Comparison of ENCODE assay signal across 13 cellular contexts in genomic region chr12:7498832-7499231, GRCh38. TPM values are rescaled to one million over a fixed set of nuclear protein-coding genes. Genes with fewer than 3 reads are reported as not detected.
DNase-seq lines count a peak whose midpoint lies in the region; ATAC-seq and TF ChIP-seq lines count a peak whose summit lies in the region.
"Had no signal": no experiment of that assay in that cellular context is flagged by ENCODE, and none has a peak within 500 bp of the region (broad histone marks: within the 10 kb centered on the region; RNA-seq: fewer than 3 reads in every experiment).

No MANE protein-coding gene starts in this region.

- ATAC-seq in GM18873 (IDR thresholded peaks at IDR 0.05; ENCODE audit: low FRiP score, unreplicated experiment) (no peak), GM19035 (IDR thresholded peaks at IDR 0.05; ENCODE audit: unreplicated experiment) (no peak)
- ATAC-seq: activated CD8-positive, alpha-beta T cell treated with anti-CD3 and anti-CD28 coated beads for 36 hours; left lobe of liver had no signal

- H3F3A ChIP-seq in neural progenitor cell (ENCODE audit: low read depth), result no peaks in the 10 kb centered on the region

- H3K27me3 ChIP-seq in ACC112 (ENCODE audit: insufficient read depth, low read length), result no peaks in the 10 kb centered on the region
- H3K27me3 ChIP-seq in mesendoderm (ENCODE audit: insufficient read depth, low read length, poor library complexity), result no peaks in the 10 kb centered on the region
- no peaks in the 10 kb centered on the region for H3K27me3 ChIP-seq in neural progenitor cell

- H3K4me2 ChIP-seq in mesendoderm (ENCODE audit: low read length) (no peak overlapping the region), neural progenitor cell (no peak overlapping the region)

- peaks cover 21% of the 10 kb centered on the region for H3K4me1 ChIP-seq in ACC112 (ENCODE audit: control insufficient read depth, insufficient read depth, low read length, unreplicated experiment)
- H3K4me1 ChIP-seq in mesendoderm (ENCODE audit: control insufficient read depth, low read depth, low read length), result no peaks in the 10 kb centered on the region
- peaks cover 2% of the 10 kb centered on the region for H3K4me1 ChIP-seq in neural progenitor cell

- H4K8ac ChIP-seq in mesendoderm (ENCODE audit: low read depth, low read length), result no peak overlapping the region

- no peaks in the 10 kb centered on the region for H3K27me3 Mint-ChIP-seq in dendritic cell treated with granulocyte-macrophage colony-stimulating factor and Interleukin-4, amounts not matched to agents 40 ng/mL and 50 ng/mL, for 4 days
- H3K27me3 Mint-ChIP-seq in neural progenitor cell (ENCODE audit: insufficient read depth, low read depth), result peaks cover 3% of the 10 kb centered on the region

- no peak overlapping the region for H4K5ac ChIP-seq in mesendoderm (ENCODE audit: low read length)

- no peak overlapping the region for H2AK5ac ChIP-seq in mesendoderm (ENCODE audit: low read length)

- H3K9ac ChIP-seq in mesendoderm (ENCODE audit: low read length), result no peak overlapping the region
- no peak overlapping the region for H3K9ac ChIP-seq in neural progenitor cell

- no peak for TF ChIP-seq CTCF in neural progenitor cell (IDR thresholded peaks at IDR 0.05)

- H3K23ac ChIP-seq in mesendoderm (ENCODE audit: low read length), result no peak overlapping the region

- H2AFZ ChIP-seq in ACC112 (ENCODE audit: low read length, unreplicated experiment) (no peak overlapping the region), neural progenitor cell (replicated peaks) (no peak overlapping the region)

- no peak overlapping the region for H3K4me3 ChIP-seq in ACC112 (ENCODE audit: low read depth, low read length)
- no peak overlapping the region for H3K4me3 ChIP-seq in mesendoderm (ENCODE audit: low read length)
- H3K4me3 ChIP-seq in neural progenitor cell, result no peak overlapping the region

- peak overlapping the region; percentile 82 for H3K27ac Mint-ChIP-seq in dendritic cell treated with granulocyte-macrophage colony-stimulating factor and Interleukin-4, amounts not matched to agents 40 ng/mL and 50 ng/mL, for 4 days
- H3K27ac Mint-ChIP-seq in neural progenitor cell, result no peak overlapping the region
- H3K27ac Mint-ChIP-seq: activated CD8-positive, alpha-beta T cell treated with anti-CD3 and anti-CD28 coated beads for 36 hours had no signal

- peak overlapping the region; percentile 44 for H3K4me3 Mint-ChIP-seq in dendritic cell treated with granulocyte-macrophage colony-stimulating factor and Interleukin-4, amounts not matched to agents 40 ng/mL and 50 ng/mL, for 4 days
- no peak overlapping the region for H3K4me3 Mint-ChIP-seq in neural progenitor cell
- H3K4me3 Mint-ChIP-seq: activated CD8-positive, alpha-beta T cell treated with anti-CD3 and anti-CD28 coated beads for 36 hours had no signal

- no CpG with 5 or more reads among the region's 4 CpGs for WGBS in mesendoderm (ENCODE audit: extremely low coverage, insufficient coverage, low lambda C conversion rate)

- no peak overlapping the region for H2BK120ac ChIP-seq in mesendoderm (ENCODE audit: low read depth, low read length)

- peak; percentile 86 for DNase-seq in MV-4-11 (lab: John Stamatoyannopoulos, UW)
- DNase-seq in mesendoderm, result peak; percentile 35
- DNase-seq in neural progenitor cell (ENCODE audit: low spot score), result no peak
- no peak for DNase-seq in erythroblast (lab: John Stamatoyannopoulos, UW)
- DNase-seq: activated CD8-positive, alpha-beta T cell treated with anti-CD3 and anti-CD28 coated beads for 36 hours; AML-193; stimulated activated CD4-positive, alpha-beta T cell treated with anti-CD3 and anti-CD28 coated beads, Interleukin-4, amount 100 ng/mL, for 1 hour had no signal

- H3K27ac ChIP-seq in ACC112 (ENCODE audit: low read depth, low read length), result peak overlapping the region; percentile 57
- H3K27ac ChIP-seq in mesendoderm (ENCODE audit: low read depth, low read length), result no peak overlapping the region
- no peak overlapping the region for H3K27ac ChIP-seq in neural progenitor cell

- H3K9me3 ChIP-seq in neural progenitor cell (ENCODE audit: low read depth), result no peaks in the 10 kb centered on the region

- no peak overlapping the region for H3K4ac ChIP-seq in mesendoderm (ENCODE audit: low read depth, low read length)

- TF ChIP-seq POLR2A in erythroblast (IDR thresholded peaks at IDR 0.05; ENCODE audit: low read length), result no peak

- H3K18ac ChIP-seq in mesendoderm (ENCODE audit: low read length), result no peak overlapping the region

- H2BK15ac ChIP-seq in mesendoderm (replicated peaks; ENCODE audit: low read depth), result no peak overlapping the region

- peaks cover 85% of the 10 kb centered on the region for H3K36me3 Mint-ChIP-seq in dendritic cell treated with granulocyte-macrophage colony-stimulating factor and Interleukin-4, amounts not matched to agents 40 ng/mL and 50 ng/mL, for 4 days (ENCODE audit: low read depth)
- no peaks in the 10 kb centered on the region for H3K36me3 Mint-ChIP-seq in neural progenitor cell

- no peak overlapping the region for H3K56ac ChIP-seq in mesendoderm (ENCODE audit: low read length)

- no peaks in the 10 kb centered on the region for H4K20me1 ChIP-seq in neural progenitor cell (ENCODE audit: low read depth)

- no peaks in the 10 kb centered on the region for H3K79me1 ChIP-seq in mesendoderm (ENCODE audit: low read length)

- intact Hi-C loops in dendritic cell treated with granulocyte-macrophage colony-stimulating factor and Interleukin-4, amounts not matched to agents 40 ng/mL and 50 ng/mL, for 4 days (cut with micrococcal nuclease), result no loop called here

- H2BK5ac ChIP-seq in mesendoderm (ENCODE audit: low read length), result no peak overlapping the region

- H3K9me3 Mint-ChIP-seq in dendritic cell treated with granulocyte-macrophage colony-stimulating factor and Interleukin-4, amounts not matched to agents 40 ng/mL and 50 ng/mL, for 4 days, result no peaks in the 10 kb centered on the region
- H3K9me3 Mint-ChIP-seq in neural progenitor cell, result no peaks in the 10 kb centered on the region
- H3K9me3 Mint-ChIP-seq: activated CD8-positive, alpha-beta T cell treated with anti-CD3 and anti-CD28 coated beads for 36 hours had no signal

- peaks cover 62% of the 10 kb centered on the region for H3K4me1 Mint-ChIP-seq in dendritic cell treated with granulocyte-macrophage colony-stimulating factor and Interleukin-4, amounts not matched to agents 40 ng/mL and 50 ng/mL, for 4 days (ENCODE audit: low read depth)
- H3K4me1 Mint-ChIP-seq in neural progenitor cell, result no peaks in the 10 kb centered on the region

- H3K79me2 ChIP-seq in ACC112 (ENCODE audit: control insufficient read depth, insufficient read depth, low read length, unreplicated experiment) (no peaks in the 10 kb centered on the region), mesendoderm (ENCODE audit: control insufficient read depth, insufficient read depth, low read length) (no peaks in the 10 kb centered on the region), neural progenitor cell (ENCODE audit: low read depth) (no peaks in the 10 kb centered on the region)

- H3K36me3 ChIP-seq in ACC112 (ENCODE audit: insufficient read depth, low read length), result no peaks in the 10 kb centered on the region
- no peaks in the 10 kb centered on the region for H3K36me3 ChIP-seq in mesendoderm (ENCODE audit: control insufficient read depth, insufficient read depth, low read length)
- H3K36me3 ChIP-seq in neural progenitor cell, result no peaks in the 10 kb centered on the region

RNA-seq across cellular contexts. Expression of gene CD163, which starts 4.7 kb away (rescaled TPM):
- 0.01 TPM for polyA plus RNA-seq in mesendoderm (2013, experiment 1 of 2)
- polyA plus RNA-seq in mesendoderm (2013, experiment 2 of 2), result 0.13 TPM
- total RNA-seq in neural progenitor cell (ENCODE audit: low replicate concordance), result not detected in 2 replicates
- total RNA-seq: activated CD8-positive, alpha-beta T cell treated with anti-CD3 and anti-CD28 coated beads for 36 hours; dermis microvascular lymphatic vessel endothelial cell had no signal

RNA-seq across cellular contexts. Expression of gene CD163L1, which starts 54.9 kb away (rescaled TPM):
- polyA plus RNA-seq in mesendoderm (2013, experiment 1 of 2), result 0.15 TPM
- 0.14 TPM for polyA plus RNA-seq in mesendoderm (2013, experiment 2 of 2)
- 0.22 TPM in 1 of 2 replicates, not detected in the other for total RNA-seq in neural progenitor cell (ENCODE audit: low replicate concordance)
- total RNA-seq: activated CD8-positive, alpha-beta T cell treated with anti-CD3 and anti-CD28 coated beads for 36 hours had no signal

Comparison
In these comparisons a context has a peak if more than half of its experiments do, and no peak if none do; other contexts are left out.
1. DNase-seq: peak in MV-4-11 (single experiment) and mesendoderm (single experiment); none in neural progenitor cell (single experiment) and erythroblast (0 of 2).